In the genomic region with DNA sequence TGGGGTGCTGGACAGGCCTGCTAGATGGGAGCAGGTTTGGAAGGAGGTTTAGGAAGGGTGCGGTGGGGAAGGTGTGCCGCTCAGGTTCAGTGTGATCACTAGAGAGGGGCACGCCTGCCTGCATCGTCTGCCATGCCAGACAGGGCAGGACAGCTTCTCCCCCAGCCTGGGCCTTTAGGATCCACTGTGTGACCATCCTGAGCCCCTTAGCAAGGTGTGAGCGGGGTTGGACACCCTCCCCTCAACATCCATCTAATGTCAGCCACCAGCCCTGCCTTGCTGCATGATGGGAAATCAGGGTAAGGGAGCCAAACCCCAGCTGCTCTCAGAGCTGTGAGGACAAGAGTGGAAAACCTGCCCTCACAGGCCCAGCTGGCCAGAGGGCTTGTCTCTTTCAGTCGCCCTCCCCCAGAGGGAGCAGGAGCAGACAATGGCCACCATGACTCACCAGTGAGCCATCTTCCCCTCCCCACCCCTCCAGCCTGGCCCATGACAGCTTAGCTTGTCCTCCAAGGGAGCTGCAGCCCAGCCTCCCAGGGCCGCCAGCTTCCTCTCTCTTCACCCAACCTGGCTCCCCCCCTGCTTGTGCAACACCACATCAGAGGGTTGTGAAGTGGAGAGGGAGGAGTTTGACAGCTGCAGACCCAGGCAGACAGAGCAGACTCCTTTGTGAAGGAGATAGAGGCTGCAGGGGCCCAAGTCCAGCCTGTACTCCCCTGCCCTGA, we compare ENCODE assay signal across 1 cellular context.
TF ChIP-seq lines count a peak whose summit lies in the region.

No MANE protein-coding gene starts in this region.

TF ChIP-seq in HepG2, 621 proteins besides CTCF, POLR2A, EP300 and RAD21 (continued from another document and continues in another):
- TF ChIP-seq, protein P1, sequence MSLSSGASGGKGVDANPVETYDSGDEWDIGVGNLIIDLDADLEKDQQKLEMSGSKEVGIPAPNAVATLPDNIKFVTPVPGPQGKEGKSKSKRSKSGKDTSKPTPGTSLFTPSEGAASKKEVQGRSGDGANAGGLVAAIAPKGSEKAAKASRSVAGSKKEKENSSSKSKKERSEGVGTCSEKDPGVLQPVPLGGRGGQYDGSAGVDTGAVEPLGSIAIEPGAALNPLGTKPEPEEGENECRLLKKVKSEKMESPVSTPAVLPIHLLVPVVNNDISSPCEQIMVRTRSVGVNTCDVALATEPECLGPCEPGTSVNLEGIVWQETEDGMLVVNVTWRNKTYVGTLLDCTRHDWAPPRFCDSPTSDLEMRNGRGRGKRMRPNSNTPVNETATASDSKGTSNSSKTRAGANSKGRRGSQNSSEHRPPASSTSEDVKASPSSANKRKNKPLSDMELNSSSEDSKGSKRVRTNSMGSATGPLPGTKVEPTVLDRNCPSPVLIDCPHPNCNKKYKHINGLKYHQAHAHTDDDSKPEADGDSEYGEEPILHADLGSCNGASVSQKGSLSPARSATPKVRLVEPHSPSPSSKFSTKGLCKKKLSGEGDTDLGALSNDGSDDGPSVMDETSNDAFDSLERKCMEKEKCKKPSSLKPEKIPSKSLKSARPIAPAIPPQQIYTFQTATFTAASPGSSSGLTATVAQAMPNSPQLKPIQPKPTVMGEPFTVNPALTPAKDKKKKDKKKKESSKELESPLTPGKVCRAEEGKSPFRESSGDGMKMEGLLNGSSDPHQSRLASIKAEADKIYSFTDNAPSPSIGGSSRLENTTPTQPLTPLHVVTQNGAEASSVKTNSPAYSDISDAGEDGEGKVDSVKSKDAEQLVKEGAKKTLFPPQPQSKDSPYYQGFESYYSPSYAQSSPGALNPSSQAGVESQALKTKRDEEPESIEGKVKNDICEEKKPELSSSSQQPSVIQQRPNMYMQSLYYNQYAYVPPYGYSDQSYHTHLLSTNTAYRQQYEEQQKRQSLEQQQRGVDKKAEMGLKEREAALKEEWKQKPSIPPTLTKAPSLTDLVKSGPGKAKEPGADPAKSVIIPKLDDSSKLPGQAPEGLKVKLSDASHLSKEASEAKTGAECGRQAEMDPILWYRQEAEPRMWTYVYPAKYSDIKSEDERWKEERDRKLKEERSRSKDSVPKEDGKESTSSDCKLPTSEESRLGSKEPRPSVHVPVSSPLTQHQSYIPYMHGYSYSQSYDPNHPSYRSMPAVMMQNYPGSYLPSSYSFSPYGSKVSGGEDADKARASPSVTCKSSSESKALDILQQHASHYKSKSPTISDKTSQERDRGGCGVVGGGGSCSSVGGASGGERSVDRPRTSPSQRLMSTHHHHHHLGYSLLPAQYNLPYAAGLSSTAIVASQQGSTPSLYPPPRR (CRISPR knock-in tag; IDR thresholded peaks at IDR 0.05; ENCODE audit: borderline replicate concordance) = peak; percentile 81; the same call in 1 of the 2 replicates
- TF ChIP-seq HNF4G (IDR thresholded peaks at IDR 0.05; ENCODE audit: borderline replicate concordance, low read depth, low read length) = peak; percentile 8; the same call in 1 of the 2 replicates
- no peak for TF ChIP-seq HNF4G (CRISPR knock-in tag; IDR thresholded peaks at IDR 0.05; ENCODE audit: borderline replicate concordance, low read depth)
- peak; percentile 53 for TF ChIP-seq ZFX (CRISPR knock-in tag; IDR thresholded peaks at IDR 0.05; ENCODE audit: low read depth)
- TF ChIP-seq, protein P2, sequence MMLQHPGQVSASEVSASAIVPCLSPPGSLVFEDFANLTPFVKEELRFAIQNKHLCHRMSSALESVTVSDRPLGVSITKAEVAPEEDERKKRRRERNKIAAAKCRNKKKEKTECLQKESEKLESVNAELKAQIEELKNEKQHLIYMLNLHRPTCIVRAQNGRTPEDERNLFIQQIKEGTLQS (CRISPR knock-in tag; IDR thresholded peaks at IDR 0.05) = peak; percentile 98
- no peak for TF ChIP-seq CBX2 (IDR thresholded peaks at IDR 0.05; ENCODE audit: low read depth, low read length)
- no peak for TF ChIP-seq CBX2 (CRISPR knock-in tag; IDR thresholded peaks at IDR 0.05; ENCODE audit: low read depth)
- TF ChIP-seq CBX5 (CRISPR knock-in tag; IDR thresholded peaks at IDR 0.05; ENCODE audit: borderline replicate concordance) = peak; percentile 94; the same call in 1 of the 2 replicates
- TF ChIP-seq KAT8 (CRISPR knock-in tag; IDR thresholded peaks at IDR 0.05) = peak; percentile 70
- peak; percentile 55; the same call in 1 of the 2 replicates for TF ChIP-seq NR2F6 (IDR thresholded peaks at IDR 0.05)
- peak; percentile 83 for TF ChIP-seq NR2F6 (CRISPR knock-in tag; IDR thresholded peaks at IDR 0.05)
- TF ChIP-seq, protein P3, sequence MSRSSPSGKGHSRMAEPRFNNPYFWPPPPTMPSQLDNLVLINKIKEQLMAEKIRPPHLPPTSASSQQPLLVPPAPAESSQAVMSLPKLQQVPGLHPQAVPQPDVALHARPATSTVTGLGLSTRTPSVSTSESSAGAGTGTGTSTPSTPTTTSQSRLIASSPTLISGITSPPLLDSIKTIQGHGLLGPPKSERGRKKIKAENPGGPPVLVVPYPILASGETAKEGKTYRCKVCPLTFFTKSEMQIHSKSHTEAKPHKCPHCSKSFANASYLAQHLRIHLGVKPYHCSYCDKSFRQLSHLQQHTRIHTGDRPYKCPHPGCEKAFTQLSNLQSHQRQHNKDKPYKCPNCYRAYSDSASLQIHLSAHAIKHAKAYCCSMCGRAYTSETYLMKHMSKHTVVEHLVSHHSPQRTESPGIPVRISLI (CRISPR knock-in tag; IDR thresholded peaks at IDR 0.05; ENCODE audit: borderline replicate concordance) = peak; percentile 60; the same call in 1 of the 2 replicates
- peak; percentile 51 for TF ChIP-seq FOXA3 (CRISPR knock-in tag; IDR thresholded peaks at IDR 0.05)
- TF ChIP-seq, protein P4, sequence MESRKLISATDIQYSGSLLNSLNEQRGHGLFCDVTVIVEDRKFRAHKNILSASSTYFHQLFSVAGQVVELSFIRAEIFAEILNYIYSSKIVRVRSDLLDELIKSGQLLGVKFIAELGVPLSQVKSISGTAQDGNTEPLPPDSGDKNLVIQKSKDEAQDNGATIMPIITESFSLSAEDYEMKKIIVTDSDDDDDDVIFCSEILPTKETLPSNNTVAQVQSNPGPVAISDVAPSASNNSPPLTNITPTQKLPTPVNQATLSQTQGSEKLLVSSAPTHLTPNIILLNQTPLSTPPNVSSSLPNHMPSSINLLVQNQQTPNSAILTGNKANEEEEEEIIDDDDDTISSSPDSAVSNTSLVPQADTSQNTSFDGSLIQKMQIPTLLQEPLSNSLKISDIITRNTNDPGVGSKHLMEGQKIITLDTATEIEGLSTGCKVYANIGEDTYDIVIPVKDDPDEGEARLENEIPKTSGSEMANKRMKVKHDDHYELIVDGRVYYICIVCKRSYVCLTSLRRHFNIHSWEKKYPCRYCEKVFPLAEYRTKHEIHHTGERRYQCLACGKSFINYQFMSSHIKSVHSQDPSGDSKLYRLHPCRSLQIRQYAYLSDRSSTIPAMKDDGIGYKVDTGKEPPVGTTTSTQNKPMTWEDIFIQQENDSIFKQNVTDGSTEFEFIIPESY (CRISPR knock-in tag; IDR thresholded peaks at IDR 0.05) = peak; percentile 8; the same call in 1 of the 2 replicates
- TF ChIP-seq YY1 (IDR thresholded peaks at IDR 0.05; ENCODE audit: insufficient read depth, insufficient replicate concordance, low read depth, low read length) = peak; percentile 81
- peak; percentile 89 for TF ChIP-seq TCF7 (IDR thresholded peaks at IDR 0.05; ENCODE audit: low read depth)
- TF ChIP-seq, protein P5, sequence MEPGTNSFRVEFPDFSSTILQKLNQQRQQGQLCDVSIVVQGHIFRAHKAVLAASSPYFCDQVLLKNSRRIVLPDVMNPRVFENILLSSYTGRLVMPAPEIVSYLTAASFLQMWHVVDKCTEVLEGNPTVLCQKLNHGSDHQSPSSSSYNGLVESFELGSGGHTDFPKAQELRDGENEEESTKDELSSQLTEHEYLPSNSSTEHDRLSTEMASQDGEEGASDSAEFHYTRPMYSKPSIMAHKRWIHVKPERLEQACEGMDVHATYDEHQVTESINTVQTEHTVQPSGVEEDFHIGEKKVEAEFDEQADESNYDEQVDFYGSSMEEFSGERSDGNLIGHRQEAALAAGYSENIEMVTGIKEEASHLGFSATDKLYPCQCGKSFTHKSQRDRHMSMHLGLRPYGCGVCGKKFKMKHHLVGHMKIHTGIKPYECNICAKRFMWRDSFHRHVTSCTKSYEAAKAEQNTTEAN (CRISPR knock-in tag; conservative IDR thresholded peaks at IDR 0.05) = peak; percentile 81
- TF ChIP-seq, protein P6, sequence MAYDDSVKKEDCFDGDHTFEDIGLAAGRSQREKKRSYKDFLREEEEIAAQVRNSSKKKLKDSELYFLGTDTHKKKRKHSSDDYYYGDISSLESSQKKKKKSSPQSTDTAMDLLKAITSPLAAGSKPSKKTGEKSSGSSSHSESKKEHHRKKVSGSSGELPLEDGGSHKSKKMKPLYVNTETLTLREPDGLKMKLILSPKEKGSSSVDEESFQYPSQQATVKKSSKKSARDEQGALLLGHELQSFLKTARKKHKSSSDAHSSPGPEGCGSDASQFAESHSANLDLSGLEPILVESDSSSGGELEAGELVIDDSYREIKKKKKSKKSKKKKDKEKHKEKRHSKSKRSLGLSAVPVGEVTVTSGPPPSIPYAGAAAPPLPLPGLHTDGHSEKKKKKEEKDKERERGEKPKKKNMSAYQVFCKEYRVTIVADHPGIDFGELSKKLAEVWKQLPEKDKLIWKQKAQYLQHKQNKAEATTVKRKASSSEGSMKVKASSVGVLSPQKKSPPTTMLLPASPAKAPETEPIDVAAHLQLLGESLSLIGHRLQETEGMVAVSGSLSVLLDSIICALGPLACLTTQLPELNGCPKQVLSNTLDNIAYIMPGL (CRISPR knock-in tag; IDR thresholded peaks at IDR 0.05; ENCODE audit: borderline replicate concordance in 1 of 2, low read depth in 1 of 2) = peak; percentile 41 to 50; a peak in 2 of 4 replicates
- TF ChIP-seq, protein P7, sequence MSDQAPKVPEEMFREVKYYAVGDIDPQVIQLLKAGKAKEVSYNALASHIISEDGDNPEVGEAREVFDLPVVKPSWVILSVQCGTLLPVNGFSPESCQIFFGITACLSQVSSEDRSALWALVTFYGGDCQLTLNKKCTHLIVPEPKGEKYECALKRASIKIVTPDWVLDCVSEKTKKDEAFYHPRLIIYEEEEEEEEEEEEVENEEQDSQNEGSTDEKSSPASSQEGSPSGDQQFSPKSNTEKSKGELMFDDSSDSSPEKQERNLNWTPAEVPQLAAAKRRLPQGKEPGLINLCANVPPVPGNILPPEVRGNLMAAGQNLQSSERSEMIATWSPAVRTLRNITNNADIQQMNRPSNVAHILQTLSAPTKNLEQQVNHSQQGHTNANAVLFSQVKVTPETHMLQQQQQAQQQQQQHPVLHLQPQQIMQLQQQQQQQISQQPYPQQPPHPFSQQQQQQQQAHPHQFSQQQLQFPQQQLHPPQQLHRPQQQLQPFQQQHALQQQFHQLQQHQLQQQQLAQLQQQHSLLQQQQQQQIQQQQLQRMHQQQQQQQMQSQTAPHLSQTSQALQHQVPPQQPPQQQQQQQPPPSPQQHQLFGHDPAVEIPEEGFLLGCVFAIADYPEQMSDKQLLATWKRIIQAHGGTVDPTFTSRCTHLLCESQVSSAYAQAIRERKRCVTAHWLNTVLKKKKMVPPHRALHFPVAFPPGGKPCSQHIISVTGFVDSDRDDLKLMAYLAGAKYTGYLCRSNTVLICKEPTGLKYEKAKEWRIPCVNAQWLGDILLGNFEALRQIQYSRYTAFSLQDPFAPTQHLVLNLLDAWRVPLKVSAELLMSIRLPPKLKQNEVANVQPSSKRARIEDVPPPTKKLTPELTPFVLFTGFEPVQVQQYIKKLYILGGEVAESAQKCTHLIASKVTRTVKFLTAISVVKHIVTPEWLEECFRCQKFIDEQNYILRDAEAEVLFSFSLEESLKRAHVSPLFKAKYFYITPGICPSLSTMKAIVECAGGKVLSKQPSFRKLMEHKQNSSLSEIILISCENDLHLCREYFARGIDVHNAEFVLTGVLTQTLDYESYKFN (CRISPR knock-in tag; conservative IDR thresholded peaks at IDR 0.05) = peak; percentile 78
- no peak for TF ChIP-seq SMAD9 (CRISPR knock-in tag; IDR thresholded peaks at IDR 0.05)
- no peak for TF ChIP-seq ZNF619 (CRISPR knock-in tag; IDR thresholded peaks at IDR 0.05)
- TF ChIP-seq ZNF367 (CRISPR knock-in tag; IDR thresholded peaks at IDR 0.05; ENCODE audit: borderline replicate concordance) = no peak
- TF ChIP-seq, protein P8, sequence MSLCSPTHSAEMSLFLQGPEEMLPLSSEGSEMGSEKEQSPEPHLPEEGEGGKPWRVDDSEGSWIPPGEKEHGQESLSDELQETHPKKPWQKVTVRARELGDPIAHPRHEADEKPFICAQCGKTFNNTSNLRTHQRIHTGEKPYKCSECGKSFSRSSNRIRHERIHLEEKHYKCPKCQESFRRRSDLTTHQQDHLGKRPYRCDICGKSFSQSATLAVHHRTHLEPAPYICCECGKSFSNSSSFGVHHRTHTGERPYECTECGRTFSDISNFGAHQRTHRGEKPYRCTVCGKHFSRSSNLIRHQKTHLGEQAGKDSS (CRISPR knock-in tag; IDR thresholded peaks at IDR 0.05; ENCODE audit: borderline replicate concordance, low read depth) = peak; percentile 87; the same call in 1 of the 2 replicates
- TF ChIP-seq, protein P9, sequence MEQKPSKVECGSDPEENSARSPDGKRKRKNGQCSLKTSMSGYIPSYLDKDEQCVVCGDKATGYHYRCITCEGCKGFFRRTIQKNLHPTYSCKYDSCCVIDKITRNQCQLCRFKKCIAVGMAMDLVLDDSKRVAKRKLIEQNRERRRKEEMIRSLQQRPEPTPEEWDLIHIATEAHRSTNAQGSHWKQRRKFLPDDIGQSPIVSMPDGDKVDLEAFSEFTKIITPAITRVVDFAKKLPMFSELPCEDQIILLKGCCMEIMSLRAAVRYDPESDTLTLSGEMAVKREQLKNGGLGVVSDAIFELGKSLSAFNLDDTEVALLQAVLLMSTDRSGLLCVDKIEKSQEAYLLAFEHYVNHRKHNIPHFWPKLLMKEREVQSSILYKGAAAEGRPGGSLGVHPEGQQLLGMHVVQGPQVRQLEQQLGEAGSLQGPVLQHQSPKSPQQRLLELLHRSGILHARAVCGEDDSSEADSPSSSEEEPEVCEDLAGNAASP (CRISPR knock-in tag; IDR thresholded peaks at IDR 0.05; ENCODE audit: borderline replicate concordance) = peak; percentile 63; the same call in 1 of the 2 replicates
- TF ChIP-seq, protein P10, sequence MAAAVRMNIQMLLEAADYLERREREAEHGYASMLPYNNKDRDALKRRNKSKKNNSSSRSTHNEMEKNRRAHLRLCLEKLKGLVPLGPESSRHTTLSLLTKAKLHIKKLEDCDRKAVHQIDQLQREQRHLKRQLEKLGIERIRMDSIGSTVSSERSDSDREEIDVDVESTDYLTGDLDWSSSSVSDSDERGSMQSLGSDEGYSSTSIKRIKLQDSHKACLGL (CRISPR knock-in tag; IDR thresholded peaks at IDR 0.05) = no peak; the same call in 1 of the 2 replicates
- peak; percentile 65; the same call in 1 of the 2 replicates for TF ChIP-seq SOX13 (IDR thresholded peaks at IDR 0.05)
- peak in 1 of 2 experiments; percentile 90; a peak in 2 of 4 replicates for TF ChIP-seq SOX13 (CRISPR knock-in tag; conservative IDR thresholded peaks at IDR 0.05 in 1 of 2, IDR thresholded peaks at IDR 0.05 in 1 of 2)
- TF ChIP-seq, protein P11, sequence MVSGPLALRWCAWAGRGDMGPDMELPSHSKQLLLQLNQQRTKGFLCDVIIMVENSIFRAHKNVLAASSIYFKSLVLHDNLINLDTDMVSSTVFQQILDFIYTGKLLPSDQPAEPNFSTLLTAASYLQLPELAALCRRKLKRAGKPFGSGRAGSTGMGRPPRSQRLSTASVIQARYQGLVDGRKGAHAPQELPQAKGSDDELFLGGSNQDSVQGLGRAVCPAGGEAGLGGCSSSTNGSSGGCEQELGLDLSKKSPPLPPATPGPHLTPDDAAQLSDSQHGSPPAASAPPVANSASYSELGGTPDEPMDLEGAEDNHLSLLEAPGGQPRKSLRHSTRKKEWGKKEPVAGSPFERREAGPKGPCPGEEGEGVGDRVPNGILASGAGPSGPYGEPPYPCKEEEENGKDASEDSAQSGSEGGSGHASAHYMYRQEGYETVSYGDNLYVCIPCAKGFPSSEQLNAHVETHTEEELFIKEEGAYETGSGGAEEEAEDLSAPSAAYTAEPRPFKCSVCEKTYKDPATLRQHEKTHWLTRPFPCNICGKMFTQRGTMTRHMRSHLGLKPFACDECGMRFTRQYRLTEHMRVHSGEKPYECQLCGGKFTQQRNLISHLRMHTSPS (CRISPR knock-in tag; IDR thresholded peaks at IDR 0.05; ENCODE audit: low read depth) = 0 out of 2 replicates have a peak, but pooled peaks have one; percentile 48
- no peak; the same call in 1 of the 2 replicates for TF ChIP-seq PRMT3 (CRISPR knock-in tag; IDR thresholded peaks at IDR 0.05; ENCODE audit: borderline replicate concordance, low read depth)
- TF ChIP-seq ZNF562 (CRISPR knock-in tag; IDR thresholded peaks at IDR 0.05; ENCODE audit: borderline replicate concordance) = no peak
